ENCODE assay signal across 8 cellular contexts in the genomic region with DNA sequence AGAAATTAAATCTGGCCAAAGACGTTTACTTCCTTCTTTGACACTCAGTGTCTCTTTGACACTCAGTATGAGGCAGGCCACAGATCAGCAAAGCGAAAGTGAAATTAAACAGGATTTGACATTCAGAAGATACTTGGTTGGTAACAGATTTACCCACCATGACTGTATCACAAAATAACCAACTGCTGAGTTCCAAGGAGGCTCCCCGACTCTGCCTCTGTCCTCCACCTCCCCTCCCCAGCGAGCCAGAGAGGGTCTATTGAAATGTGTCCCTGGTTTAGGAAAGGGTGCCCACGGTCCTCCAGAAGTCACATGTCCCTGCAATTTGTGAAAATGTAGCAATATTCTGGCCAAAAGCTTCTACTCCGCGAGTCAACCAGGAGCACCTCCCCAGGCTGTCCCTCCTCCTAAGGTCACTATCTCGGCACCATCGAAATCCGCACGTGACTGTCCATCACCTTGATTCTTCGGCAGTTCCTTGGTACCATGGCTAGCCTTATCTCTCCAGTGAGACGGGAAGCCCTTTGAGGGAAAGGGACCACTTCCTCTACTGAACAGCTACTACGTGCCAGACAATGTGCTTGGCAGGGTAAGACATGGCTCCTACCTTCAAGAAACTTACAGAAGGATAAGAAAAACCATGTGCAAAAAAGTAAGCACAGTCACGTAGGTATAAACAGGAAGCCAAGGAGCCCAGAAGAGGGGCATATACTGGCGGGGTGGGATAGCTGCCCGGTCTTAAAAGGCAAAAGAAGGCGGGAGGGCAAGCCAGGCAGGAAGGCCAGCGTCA. TPM values are rescaled to one million over a fixed set of nuclear protein-coding genes. Genes with fewer than 3 reads are reported as not detected.
DNase-seq lines count a peak whose midpoint lies in the region; TF ChIP-seq lines count a peak whose summit lies in the region.

No MANE protein-coding gene starts in this region.

- H3K4me1 ChIP-seq in HEK293 (ENCODE audit: control insufficient read depth, insufficient read depth, low read length) (no peaks in the 10 kb centered on the region), cardiac muscle cell (ENCODE audit: low read depth) (peaks cover 4% of the 10 kb centered on the region), rectal smooth muscle tissue (ENCODE audit: control insufficient read depth, insufficient read depth, low read length) (peaks cover 5% of the 10 kb centered on the region)

- CTCF ChIA-PET in HEK293 (lab: Yijun Ruan, JAX), result no interaction called here

- POLR2A ChIA-PET in HEK293 (lab: Yijun Ruan, JAX), result no interaction called here

- peak overlapping the region; percentile 84 for H3K9ac ChIP-seq in rectal smooth muscle tissue (ENCODE audit: low read length)

- H3K9me3 ChIP-seq in HEK293 (ENCODE audit: control insufficient read depth, insufficient read depth, low read depth, low read length) (no peaks in the 10 kb centered on the region), cardiac muscle cell (ENCODE audit: low read depth) (no peaks in the 10 kb centered on the region)

- peaks cover 8% of the 10 kb centered on the region for H3K27me3 ChIP-seq in cardiac muscle cell
- no peaks in the 10 kb centered on the region for H3K27me3 ChIP-seq in rectal smooth muscle tissue (ENCODE audit: control insufficient read depth, insufficient read depth, low read length)

- TF ChIP-seq CTCF in GM12865 (IDR thresholded peaks at IDR 0.05; ENCODE audit: insufficient read depth, low read depth, low read length, missing control alignments) (no peak), HEK293 (tag by site-specific recombination; IDR thresholded peaks at IDR 0.05) (no peak), cardiac muscle cell (IDR thresholded peaks at IDR 0.05; ENCODE audit: low read depth, low read length) (no peak)

- peak; percentile 84 for DNase-seq in GM12865 (ENCODE audit: low read depth)
- DNase-seq in NCI-H69 (lab: John Stamatoyannopoulos, UW), result peak; percentile 36
- DNase-seq in activated T-helper 9 cell treated with anti-CD3 and anti-CD28 coated beads, Interleukin-2, amount 50 U/mL, for 16 hours (ENCODE audit: low read depth), result peak; percentile 4
- DNase-seq in cardiac muscle cell (ENCODE audit: low read depth in 1 of 2, low spot score in 1 of 2), result no peak
- no peak for DNase-seq in NCI-H146 treated with DMSO at 0.1 percent for 48 hours (lab: John Stamatoyannopoulos, UW; ENCODE audit: unreplicated experiment)
- DNase-seq in inferior parietal cortex (ENCODE audit: extremely low spot score), result no peak

- H3K27ac ChIP-seq in HEK293 (ENCODE audit: extremely low read depth, low read depth, low read length) (no peak overlapping the region), cardiac muscle cell (no peak overlapping the region), rectal smooth muscle tissue (ENCODE audit: low read depth, low read length) (peak overlapping the region; percentile 73)

- peak overlapping the region; percentile 75 for H3K4me3 ChIP-seq in GM12865 (ENCODE audit: low read depth, low read length)
- peak overlapping the region; percentile 57; the same call in 1 of the 2 replicates for H3K4me3 ChIP-seq in HEK293 (ENCODE audit: low read depth, low read length)
- peak overlapping the region; percentile 78 for H3K4me3 ChIP-seq in cardiac muscle cell
- H3K4me3 ChIP-seq in rectal smooth muscle tissue (ENCODE audit: low read length), result peak overlapping the region; percentile 87

- peaks cover 0 to 4% of the 10 kb centered on the region in 2 experiments; a peak in 1 of 3 replicates for H3K36me3 ChIP-seq in HEK293 (ENCODE audit: control insufficient read depth in 2 of 2, insufficient read depth in 1 of 2, low read length in 2 of 2)
- H3K36me3 ChIP-seq in cardiac muscle cell, result no peaks in the 10 kb centered on the region
- no peaks in the 10 kb centered on the region for H3K36me3 ChIP-seq in rectal smooth muscle tissue (ENCODE audit: control insufficient read depth, insufficient read depth, low read length)

TF ChIP-seq in HEK293, 187 proteins besides CTCF, POLR2A, EP300 and RAD21:
- TF ChIP-seq IKZF3 (tag by site-specific recombination; IDR thresholded peaks at IDR 0.05) (no peak), ZNF248 (tag by site-specific recombination; IDR thresholded peaks at IDR 0.05) (no peak), ZNF274 (IDR thresholded peaks at IDR 0.05; ENCODE audit: low read length) (no peak), ZNF274 (tag by site-specific recombination; IDR thresholded peaks at IDR 0.05; ENCODE audit: borderline replicate concordance) (no peak), ZNF510 (tag by site-specific recombination; IDR thresholded peaks at IDR 0.05; ENCODE audit: insufficient replicate concordance) (no peak), ZSCAN18 (tag by site-specific recombination; IDR thresholded peaks at IDR 0.05) (no peak), ZBTB11 (tag by site-specific recombination; conservative IDR thresholded peaks at IDR 0.05; ENCODE audit: low read depth) (no peak), ZNF747 (tag by site-specific recombination; IDR thresholded peaks at IDR 0.05) (no peak), KLF16 (tag by site-specific recombination; IDR thresholded peaks at IDR 0.05) (no peak), KLF7 (tag by site-specific recombination; IDR thresholded peaks at IDR 0.05; ENCODE audit: borderline replicate concordance) (no peak), SALL2 (tag by site-specific recombination; IDR thresholded peaks at IDR 0.05; ENCODE audit: borderline replicate concordance) (no peak), PRDM1 (tag by site-specific recombination; IDR thresholded peaks at IDR 0.05) (no peak)
- TF ChIP-seq, protein P1, sequence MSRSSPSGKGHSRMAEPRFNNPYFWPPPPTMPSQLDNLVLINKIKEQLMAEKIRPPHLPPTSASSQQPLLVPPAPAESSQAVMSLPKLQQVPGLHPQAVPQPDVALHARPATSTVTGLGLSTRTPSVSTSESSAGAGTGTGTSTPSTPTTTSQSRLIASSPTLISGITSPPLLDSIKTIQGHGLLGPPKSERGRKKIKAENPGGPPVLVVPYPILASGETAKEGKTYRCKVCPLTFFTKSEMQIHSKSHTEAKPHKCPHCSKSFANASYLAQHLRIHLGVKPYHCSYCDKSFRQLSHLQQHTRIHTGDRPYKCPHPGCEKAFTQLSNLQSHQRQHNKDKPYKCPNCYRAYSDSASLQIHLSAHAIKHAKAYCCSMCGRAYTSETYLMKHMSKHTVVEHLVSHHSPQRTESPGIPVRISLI (tag by site-specific recombination; IDR thresholded peaks at IDR 0.05), result no peak
- TF ChIP-seq, protein P2, sequence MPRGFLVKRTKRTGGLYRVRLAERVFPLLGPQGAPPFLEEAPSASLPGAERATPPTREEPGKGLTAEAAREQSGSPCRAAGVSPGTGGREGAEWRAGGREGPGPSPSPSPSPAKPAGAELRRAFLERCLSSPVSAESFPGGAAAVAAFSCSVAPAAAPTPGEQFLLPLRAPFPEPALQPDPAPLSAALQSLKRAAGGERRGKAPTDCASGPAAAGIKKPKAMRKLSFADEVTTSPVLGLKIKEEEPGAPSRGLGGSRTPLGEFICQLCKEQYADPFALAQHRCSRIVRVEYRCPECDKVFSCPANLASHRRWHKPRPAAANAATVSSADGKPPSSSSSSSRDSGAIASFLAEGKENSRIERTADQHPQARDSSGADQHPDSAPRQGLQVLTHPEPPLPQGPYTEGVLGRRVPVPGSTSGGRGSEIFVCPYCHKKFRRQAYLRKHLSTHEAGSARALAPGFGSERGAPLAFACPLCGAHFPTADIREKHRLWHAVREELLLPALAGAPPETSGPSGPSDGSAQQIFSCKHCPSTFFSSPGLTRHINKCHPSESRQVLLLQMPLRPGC (tag by site-specific recombination; IDR thresholded peaks at IDR 0.05), result no peak

RNA-seq across cellular contexts. Expression of gene N4BP2L1, which starts 1.5 kb away (rescaled TPM):
- total RNA-seq in cardiac muscle cell, result 2.9 and 8.9 TPM in 2 replicates
- 2.0 and 8.7 TPM in 2 replicates for polyA plus RNA-seq in cardiac muscle cell

Comparison
In these comparisons a context has a peak if more than half of its experiments do, and no peak if none do; other contexts are left out.
1. DNase-seq: peak in GM12865 (single experiment), NCI-H69 (single experiment) and activated T-helper 9 cell treated with anti-CD3 and anti-CD28 coated beads, Interleukin-2, amount 50 U/mL, for 16 hours (single experiment); none in cardiac muscle cell (0 of 2), NCI-H146 treated with DMSO at 0.1 percent for 48 hours (single experiment) and inferior parietal cortex (single experiment).
2. Peak in every context shown above with its lines, with median percentiles within 50 percentile points of each other: H3K4me3 ChIP-seq.